ENCODE assay signal across 8 cellular contexts in the genomic region with DNA sequence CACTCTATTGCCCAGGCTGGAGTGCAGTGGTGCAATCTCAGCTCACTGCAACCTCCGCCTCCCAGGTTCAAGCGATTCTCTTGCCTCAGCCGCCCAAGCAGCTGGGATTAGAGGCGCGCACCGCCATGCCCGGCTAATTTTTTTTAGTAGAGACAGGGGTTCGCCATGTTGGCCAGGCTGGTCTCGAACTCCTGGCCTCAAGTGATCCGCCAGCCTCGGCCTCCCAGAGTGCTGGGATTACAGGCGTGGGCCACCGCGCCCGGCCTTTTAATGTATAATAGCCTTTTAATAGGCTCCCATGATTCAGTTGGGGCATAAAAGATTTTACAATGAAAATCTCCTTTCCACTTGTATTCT. TPM values are rescaled to one million over a fixed set of nuclear protein-coding genes. Genes with fewer than 3 reads are reported as not detected.
DNase-seq lines count a peak whose midpoint lies in the region; ATAC-seq and TF ChIP-seq lines count a peak whose summit lies in the region.
"Not testable (repeated sequence)": the region's sequence is repeated elsewhere in the genome, so short reads cannot be mapped to it uniquely, and the experiment has no call there.

No MANE protein-coding gene starts in this region.

- not testable (repeated sequence) for H4K8ac ChIP-seq in mesenchymal stem cell (ENCODE audit: low read length)

- H2BK15ac ChIP-seq in mesenchymal stem cell (ENCODE audit: low read depth, poor library complexity, severe bottlenecking): not testable (repeated sequence)

- H3K9ac ChIP-seq in PC-3 (ENCODE audit: low read length) (peak overlapping the region; percentile 14; the same call in 1 of the 2 replicates), colonic mucosa (ENCODE audit: low read depth in 2 of 2, low read length in 2 of 2) (peak overlapping the region; percentile 68 to 70)
- not testable (repeated sequence) for H3K9ac ChIP-seq in mesenchymal stem cell (ENCODE audit: low read length)

- H3K4me3 Mint-ChIP-seq in CD4-positive, alpha-beta memory T cell: peak overlapping the region; percentile 61 to 79 (median 72)
- peak overlapping the region; percentile 88 to 90 for H3K4me3 Mint-ChIP-seq in activated T-cell treated with anti-CD3 and anti-CD28 coated beads, Interleukin-2, amount 50 U/mL, for 72 hours
- peak overlapping the region; percentile 75 for H3K4me3 Mint-ChIP-seq in progenitor cell of endocrine pancreas (ENCODE audit: low read depth)

- not testable (repeated sequence) for H3K18ac ChIP-seq in mesenchymal stem cell (ENCODE audit: low read depth in 1 of 2, low read length in 2 of 2)

- not testable (repeated sequence) for H2BK120ac ChIP-seq in mesenchymal stem cell (ENCODE audit: low read depth, low read length)

- H2BK12ac ChIP-seq in mesenchymal stem cell (ENCODE audit: low read length in 2 of 2): not testable (repeated sequence)

- peak overlapping the region; percentile 75 for H3K4me2 ChIP-seq in PC-3 (ENCODE audit: low read length)
- H3K4me2 ChIP-seq in mesenchymal stem cell (ENCODE audit: low read length, poor library complexity, severe bottlenecking): peak overlapping the region; percentile 71

- H3F3A ChIP-seq in PC-3 (ENCODE audit: low read length, unreplicated experiment): not testable (repeated sequence)

- H4K91ac ChIP-seq in mesenchymal stem cell (ENCODE audit: low read length): not testable (repeated sequence)

- TF ChIP-seq CTCF in PC-3 (conservative IDR thresholded peaks at IDR 0.05; ENCODE audit: low read depth, low read length); colonic mucosa (IDR thresholded peaks at IDR 0.05); right atrium auricular region (IDR thresholded peaks at IDR 0.05); thyroid gland (IDR thresholded peaks at IDR 0.05): not testable (repeated sequence)
- TF ChIP-seq CTCF in progenitor cell of endocrine pancreas (IDR thresholded peaks at IDR 0.05; ENCODE audit: unreplicated experiment): peak; percentile 49

- not testable (repeated sequence) for H3K9me2 ChIP-seq in PC-3 (replicated peaks; ENCODE audit: low read length)

- H3K27me3 ChIP-seq in CD4-positive, alpha-beta memory T cell (ENCODE audit: insufficient read depth, low read length); PC-3 (ENCODE audit: low read length); colonic mucosa; right atrium auricular region; mesenchymal stem cell (ENCODE audit: control insufficient read depth in 1 of 2, insufficient read depth in 1 of 2, low read length in 2 of 2); thyroid gland: not testable (repeated sequence)

- not testable (repeated sequence) for DNase-seq in CD4-positive, alpha-beta memory T cell; PC-3; activated T-cell treated with anti-CD3 and anti-CD28 coated beads, Interleukin-2, amount 50 U/mL, for 72 hours; colonic mucosa; right atrium auricular region (ENCODE audit: low spot score); mesenchymal stem cell; progenitor cell of endocrine pancreas (ENCODE audit: low spot score, unreplicated experiment); thyroid gland

- TSS peak; percentile 97 for BruUV-seq in PC-3 (replicated peaks; lab: Mats Ljungman, UMichigan)

- peak overlapping the region; percentile 49 for H3K27ac ChIP-seq in CD4-positive, alpha-beta memory T cell (ENCODE audit: low read depth, low read length)
- H3K27ac ChIP-seq in PC-3 (ENCODE audit: low read length): peak overlapping the region; percentile 55
- H3K27ac ChIP-seq in colonic mucosa: peak overlapping the region; percentile 88
- peak overlapping the region; percentile 57 to 83 for H3K27ac ChIP-seq in right atrium auricular region
- peak overlapping the region; percentile 32 for H3K27ac ChIP-seq in mesenchymal stem cell (ENCODE audit: low read length, poor library complexity, severe bottlenecking)
- peak overlapping the region; percentile 87 to 95 (median 91) for H3K27ac ChIP-seq in thyroid gland

- POLR2A ChIA-PET in CD4-positive, alpha-beta memory T cell (lab: Charles Lee; ENCODE audit: partially characterized antibody): interaction anchor here (1.0 to 6.3 kb wide), 9 partner anchors 10 to 78 kb away, joined by 3 to 52 read pairs (median 8); a partner anchor contains a TSS
- POLR2A ChIA-PET in PC-3 (lab: Charles Lee; ENCODE audit: unreplicated experiment): interaction anchor here (0.6 to 0.7 kb wide), 2 partner anchors 11 to 77 kb away, joined by 3 to 9 read pairs; no protein-coding TSS in a partner anchor

- not testable (repeated sequence) for H3K9me3 Mint-ChIP-seq in CD4-positive, alpha-beta memory T cell; activated T-cell treated with anti-CD3 and anti-CD28 coated beads, Interleukin-2, amount 50 U/mL, for 72 hours; progenitor cell of endocrine pancreas (ENCODE audit: low read depth)

- not testable (repeated sequence) for H3K9me3 ChIP-seq in CD4-positive, alpha-beta memory T cell (ENCODE audit: control insufficient read depth in 1 of 2, low read length in 2 of 2); PC-3 (ENCODE audit: low read length); colonic mucosa; right atrium auricular region; mesenchymal stem cell (ENCODE audit: control insufficient read depth, low read length); thyroid gland

- H3K36me3 Mint-ChIP-seq in CD4-positive, alpha-beta memory T cell; activated T-cell treated with anti-CD3 and anti-CD28 coated beads, Interleukin-2, amount 50 U/mL, for 72 hours (ENCODE audit: insufficient read depth in 2 of 2); progenitor cell of endocrine pancreas (ENCODE audit: insufficient read depth): not testable (repeated sequence)

- H3K4me1 Mint-ChIP-seq in CD4-positive, alpha-beta memory T cell: peaks cover 38 to 74% (median 57%) of the 10 kb centered on the region in 4 donors
- peaks cover 62% of the 10 kb centered on the region for H3K4me1 Mint-ChIP-seq in activated T-cell treated with anti-CD3 and anti-CD28 coated beads, Interleukin-2, amount 50 U/mL, for 72 hours (ENCODE audit: low read depth)
- H3K4me1 Mint-ChIP-seq in progenitor cell of endocrine pancreas (ENCODE audit: low read depth): not testable (repeated sequence)

- not testable (repeated sequence) for H2AK5ac ChIP-seq in mesenchymal stem cell (ENCODE audit: low read length, severe bottlenecking)

- not testable (repeated sequence) for H4K20me1 ChIP-seq in PC-3 (ENCODE audit: low read length)

- 89% methylated on average over 10 of the region's 15 CpGs for WGBS in mesenchymal stem cell
- WGBS in thyroid gland, 2 donors: 54 to 63% methylated on average over 15 of the region's 15 CpGs

- H3K79me1 ChIP-seq in mesenchymal stem cell (replicated peaks; ENCODE audit: low read length, poor library complexity, severe bottlenecking): not testable (repeated sequence)

- H3K4ac ChIP-seq in mesenchymal stem cell (ENCODE audit: low read depth in 1 of 2, low read length in 2 of 2): not testable (repeated sequence)

- H3K27me3 Mint-ChIP-seq in CD4-positive, alpha-beta memory T cell; activated T-cell treated with anti-CD3 and anti-CD28 coated beads, Interleukin-2, amount 50 U/mL, for 72 hours (ENCODE audit: low read depth); progenitor cell of endocrine pancreas: not testable (repeated sequence)

- not testable (repeated sequence) for H3K36me3 ChIP-seq in CD4-positive, alpha-beta memory T cell (ENCODE audit: insufficient read depth, low read length); PC-3 (ENCODE audit: low read depth, low read length); colonic mucosa; right atrium auricular region; mesenchymal stem cell (ENCODE audit: control insufficient read depth in 1 of 2, insufficient read depth in 2 of 2, low read depth in 1 of 2, low read length in 2 of 2); thyroid gland

- TF ChIP-seq POLR2A in thyroid gland (IDR thresholded peaks at IDR 0.05): not testable (repeated sequence)

- H2BK5ac ChIP-seq in mesenchymal stem cell (ENCODE audit: low read depth, low read length, poor library complexity, severe bottlenecking): not testable (repeated sequence)

- H3K4me3 ChIP-seq in CD4-positive, alpha-beta memory T cell (ENCODE audit: low read length in 2 of 2): peak overlapping the region in 1 of 2 donors; percentile 44
- H3K4me3 ChIP-seq in PC-3 (ENCODE audit: low read length) (peak overlapping the region; percentile 43), colonic mucosa (peak overlapping the region; percentile 17), right atrium auricular region (peak overlapping the region; percentile 12 to 42), thyroid gland (replicated peaks in 1 of 3) (peak overlapping the region in 2 of 3 donors; percentile 16 to 23)
- not testable (repeated sequence) for H3K4me3 ChIP-seq in mesenchymal stem cell (ENCODE audit: insufficient read depth in 1 of 2, low read depth in 1 of 2, low read length in 2 of 2)

- CTCF ChIA-PET in CD4-positive, alpha-beta memory T cell (lab: Charles Lee; ENCODE audit: partially characterized antibody); PC-3 (lab: Charles Lee): not testable (repeated sequence)

- not testable (repeated sequence) for ATAC-seq in PC-3; activated T-cell treated with anti-CD3 and anti-CD28 coated beads, Interleukin-2, amount 50 U/mL, for 72 hours (replicated peaks in 1 of 2)

- H3K14ac ChIP-seq in mesenchymal stem cell (ENCODE audit: low read length in 2 of 2): not testable (repeated sequence)

- H3K4me1 ChIP-seq in CD4-positive, alpha-beta memory T cell (ENCODE audit: insufficient read depth, low read length): peaks cover 71% of the 10 kb centered on the region
- H3K4me1 ChIP-seq in PC-3 (ENCODE audit: insufficient read depth, low read length) (peaks cover 25% of the 10 kb centered on the region), right atrium auricular region (peaks cover 0 to 17% of the 10 kb centered on the region in 2 donors), mesenchymal stem cell (ENCODE audit: control insufficient read depth, insufficient read depth, low read depth, low read length) (peaks cover 22% of the 10 kb centered on the region), thyroid gland (peaks cover 40 to 49% of the 10 kb centered on the region in 2 donors)
- H3K4me1 ChIP-seq in colonic mucosa: not testable (repeated sequence)

- not testable (repeated sequence) for H3K23ac ChIP-seq in mesenchymal stem cell (ENCODE audit: low read length in 2 of 2)

- H3K27ac Mint-ChIP-seq in CD4-positive, alpha-beta memory T cell: peak overlapping the region; percentile 86 to 96 (median 91)
- H3K27ac Mint-ChIP-seq in activated T-cell treated with anti-CD3 and anti-CD28 coated beads, Interleukin-2, amount 50 U/mL, for 72 hours: not testable (repeated sequence)
- peak overlapping the region; percentile 99 for H3K27ac Mint-ChIP-seq in progenitor cell of endocrine pancreas

- peak overlapping the region; percentile 34 for H2AFZ ChIP-seq in PC-3 (ENCODE audit: low read length)
- H2AFZ ChIP-seq in mesenchymal stem cell (ENCODE audit: low read depth, low read length): not testable (repeated sequence)

- not testable (repeated sequence) for H3K79me2 ChIP-seq in PC-3 (ENCODE audit: low read length)

- intact Hi-C loops in CD4-positive, alpha-beta memory T cell (cut with micrococcal nuclease); PC-3 (cut with micrococcal nuclease); colonic mucosa (cut with DNase I); thyroid gland (cut with DNase I): not testable (repeated sequence)

RNA-seq across cellular contexts. Expression of a gene that starts 21.8 kb away (rescaled TPM):
- total RNA-seq in CD4-positive, alpha-beta memory T cell: 100 to 1,000 TPM; 717 to 734 TPM
- 100 to 1,000 TPM in 1 of 2 donors, 10 to 100 TPM in 1; 17.3 to 476 TPM for polyA plus RNA-seq in CD4-positive, alpha-beta memory T cell
- total RNA-seq in PC-3 (2014; rRNA removed) (357 and 546 TPM in 2 replicates), colonic mucosa (100 to 1,000 TPM; 711 to 719 TPM), right atrium auricular region (100 to 1,000 TPM; 125 to 229 TPM), progenitor cell of endocrine pancreas (299 and 306 TPM in 2 replicates), thyroid gland (100 to 1,000 TPM; 228 to 375 (median 275) TPM)
- 100 to 1,000 TPM; 529 to 662 TPM for total RNA-seq in activated T-cell treated with anti-CD3 and anti-CD28 coated beads, Interleukin-2, amount 50 U/mL, for 72 hours
- polyA plus RNA-seq in mesenchymal stem cell (2013, experiment 1 of 2): 369 TPM
- 336 TPM for polyA plus RNA-seq in mesenchymal stem cell (2013, experiment 2 of 2)

Comparison
In these comparisons a context has a peak if more than half of its experiments do, and no peak if none do; other contexts are left out.
1. H3K27ac ChIP-seq: peak in every context shown above with its lines; median percentile 91 in thyroid gland; 88 in colonic mucosa; 70 in right atrium auricular region; 55 in PC-3; 49 in CD4-positive, alpha-beta memory T cell; 32 in mesenchymal stem cell.